In genomic region chr12:46212108-46212982, GRCh38 we compare ENCODE assay signal across 12 cellular contexts. TPM values are rescaled to one million over a fixed set of nuclear protein-coding genes. Genes with fewer than 3 reads are reported as not detected.
DNase-seq lines count a peak whose midpoint lies in the region; ATAC-seq lines count a peak whose summit lies in the region.
"Had no signal": no experiment of that assay in that cellular context is flagged by ENCODE, and none has a peak within 500 bp of the region (broad histone marks: within the 10 kb centered on the region; RNA-seq: fewer than 3 reads in every experiment).

No MANE protein-coding gene starts in this region.

- H3K4me1 Mint-ChIP-seq in activated naive CD4-positive, alpha-beta T cell treated with anti-CD3 and anti-CD28 coated beads, Interleukin-2, amount 50 U/mL, for 24 hours: peaks cover 100% of the 10 kb centered on the region
- H3K4me1 Mint-ChIP-seq in central memory CD8-positive, alpha-beta T cell: peaks cover 83% of the 10 kb centered on the region
- H3K4me1 Mint-ChIP-seq in stimulated activated naive CD8-positive, alpha-beta T cell treated with anti-CD3 and anti-CD28 coated beads, Interleukin-15, amount 100 ng/mL, for 72 hours: peaks cover 98% of the 10 kb centered on the region

- no peak for ATAC-seq in activated naive CD4-positive, alpha-beta T cell treated with anti-CD3 and anti-CD28 coated beads, Interleukin-2, amount 50 U/mL, for 72 hours
- ATAC-seq in central memory CD8-positive, alpha-beta T cell (replicated peaks; ENCODE audit: extremely low read depth, poor library complexity, severe bottlenecking): no peak
- ATAC-seq in stimulated activated naive CD8-positive, alpha-beta T cell treated with anti-CD3 and anti-CD28 coated beads, Interleukin-15, amount 100 ng/mL, for 72 hours: no peak
- ATAC-seq in GM21447 (IDR thresholded peaks at IDR 0.05; ENCODE audit: unreplicated experiment): no peak
- ATAC-seq: left ventricle myocardium superior had no signal

- H3K36me3 Mint-ChIP-seq in activated naive CD4-positive, alpha-beta T cell treated with anti-CD3 and anti-CD28 coated beads, Interleukin-2, amount 50 U/mL, for 24 hours: peaks cover 48% of the 10 kb centered on the region
- H3K36me3 Mint-ChIP-seq in activated naive CD4-positive, alpha-beta T cell treated with anti-CD3 and anti-CD28 coated beads, Interleukin-2, amount 50 U/mL, for 72 hours: peaks cover 39 to 51% of the 10 kb centered on the region in 2 donors
- peaks cover 68% of the 10 kb centered on the region for H3K36me3 Mint-ChIP-seq in central memory CD8-positive, alpha-beta T cell (ENCODE audit: insufficient read depth)

- no peaks in the 10 kb centered on the region for H3K27me3 Mint-ChIP-seq in activated naive CD4-positive, alpha-beta T cell treated with anti-CD3 and anti-CD28 coated beads, Interleukin-2, amount 50 U/mL, for 24 hours
- no peaks in the 10 kb centered on the region for H3K27me3 Mint-ChIP-seq in central memory CD8-positive, alpha-beta T cell
- H3K27me3 Mint-ChIP-seq in stimulated activated naive CD8-positive, alpha-beta T cell treated with anti-CD3 and anti-CD28 coated beads, Interleukin-15, amount 100 ng/mL, for 72 hours: no peaks in the 10 kb centered on the region

- peak overlapping the region; percentile 34 for H3K4me3 Mint-ChIP-seq in activated naive CD4-positive, alpha-beta T cell treated with anti-CD3 and anti-CD28 coated beads, Interleukin-2, amount 50 U/mL, for 24 hours
- no peak overlapping the region for H3K4me3 Mint-ChIP-seq in central memory CD8-positive, alpha-beta T cell
- peak overlapping the region; percentile 63 to 65 for H3K4me3 Mint-ChIP-seq in stimulated activated naive CD8-positive, alpha-beta T cell treated with anti-CD3 and anti-CD28 coated beads, Interleukin-15, amount 100 ng/mL, for 72 hours

- H3K27ac Mint-ChIP-seq in activated naive CD4-positive, alpha-beta T cell treated with anti-CD3 and anti-CD28 coated beads, Interleukin-2, amount 50 U/mL, for 24 hours: peak overlapping the region; percentile 100
- peak overlapping the region in 1 of 2 donors; percentile 96 for H3K27ac Mint-ChIP-seq in activated naive CD4-positive, alpha-beta T cell treated with anti-CD3 and anti-CD28 coated beads, Interleukin-2, amount 50 U/mL, for 72 hours
- peak overlapping the region; percentile 100 for H3K27ac Mint-ChIP-seq in central memory CD8-positive, alpha-beta T cell (ENCODE audit: low read depth)
- peak overlapping the region in 1 of 2 donors; percentile 1 for H3K27ac Mint-ChIP-seq in stimulated activated naive CD8-positive, alpha-beta T cell treated with anti-CD3 and anti-CD28 coated beads, Interleukin-15, amount 100 ng/mL, for 72 hours

- DNase-seq in activated naive CD4-positive, alpha-beta T cell treated with anti-CD3 and anti-CD28 coated beads, Interleukin-2, amount 50 U/mL, for 72 hours (ENCODE audit: low spot score in 2 of 2): no peak
- DNase-seq in NCI-H2081 treated with DMSO at 0.1 percent for 48 hours (lab: John Stamatoyannopoulos, UW): peak; percentile 24
- DNase-seq in central memory CD8-positive, alpha-beta T cell (ENCODE audit: low spot score in 2 of 2): no peak
- no peak for DNase-seq in stimulated activated naive CD8-positive, alpha-beta T cell treated with anti-CD3 and anti-CD28 coated beads, Interleukin-15, amount 100 ng/mL, for 72 hours
- DNase-seq in NCI-H1436 (lab: John Stamatoyannopoulos, UW): no peak
- no peak for DNase-seq in ureter (ENCODE audit: low spot score)
- DNase-seq: amniotic stem cell, GF-D8, left ventricle myocardium superior, NCI-H526 had no signal

- peaks cover 4% of the 10 kb centered on the region for H3K9me3 Mint-ChIP-seq in activated naive CD4-positive, alpha-beta T cell treated with anti-CD3 and anti-CD28 coated beads, Interleukin-2, amount 50 U/mL, for 24 hours
- no peaks in the 10 kb centered on the region for H3K9me3 Mint-ChIP-seq in activated naive CD4-positive, alpha-beta T cell treated with anti-CD3 and anti-CD28 coated beads, Interleukin-2, amount 50 U/mL, for 72 hours
- no peaks in the 10 kb centered on the region for H3K9me3 Mint-ChIP-seq in central memory CD8-positive, alpha-beta T cell
- no peaks in the 10 kb centered on the region for H3K9me3 Mint-ChIP-seq in stimulated activated naive CD8-positive, alpha-beta T cell treated with anti-CD3 and anti-CD28 coated beads, Interleukin-15, amount 100 ng/mL, for 72 hours

RNA-seq across cellular contexts. Expression of gene SLC38A1, which starts 56.5 kb away (rescaled TPM):
- total RNA-seq in activated naive CD4-positive, alpha-beta T cell treated with anti-CD3 and anti-CD28 coated beads, Interleukin-2, amount 50 U/mL, for 72 hours: 100 to 1,000 TPM; 146 to 177 TPM
- total RNA-seq in ureter: 213 TPM
